Comparison of ENCODE assay signal across 14 cellular contexts in genomic region chr16:10594312-10594950, GRCh38. TPM values are rescaled to one million over a fixed set of nuclear protein-coding genes. Genes with fewer than 3 reads are reported as not detected.
DNase-seq lines count a peak whose midpoint lies in the region; ATAC-seq, FAIRE-seq and TF ChIP-seq lines count a peak whose summit lies in the region.
"Had no signal": no experiment of that assay in that cellular context is flagged by ENCODE, and none has a peak within 500 bp of the region (broad histone marks: within the 10 kb centered on the region; RNA-seq: fewer than 3 reads in every experiment).

No MANE protein-coding gene starts in this region.

- peak; percentile 85 for FAIRE-seq in keratinocyte (lab: Jason Lieb, UNC)
- FAIRE-seq: A204.1 had no signal

- CTCF ChIA-PET in OCI-LY7 (lab: Charles Lee; ENCODE audit: unreplicated experiment), result no interaction called here

- H3K79me2 ChIP-seq in keratinocyte (ENCODE audit: control insufficient read depth, insufficient read depth, low read length), result no peaks in the 10 kb centered on the region
- no peaks in the 10 kb centered on the region for H3K79me2 ChIP-seq in OCI-LY7 (ENCODE audit: insufficient read depth, low read depth, low read length)

- TF ChIP-seq EP300 in suprapubic skin (IDR thresholded peaks at IDR 0.05), result no peak

- TF ChIP-seq CTCF in keratinocyte (optimal IDR thresholded peaks at IDR 0.05 in 1 of 3, IDR thresholded peaks at IDR 0.05 in 1 of 3, conservative IDR thresholded peaks at IDR 0.05 in 1 of 3; ENCODE audit: extremely low read depth in 1 of 3, insufficient read depth in 2 of 3, low read length in 3 of 3) (peak in 2 of 3 experiments; percentile 10 to 14), suprapubic skin (IDR thresholded peaks at IDR 0.05) (no peak), OCI-LY7 (conservative IDR thresholded peaks at IDR 0.05; ENCODE audit: low read length) (no peak)

- H3K9me3 ChIP-seq in keratinocyte (ENCODE audit: control insufficient read depth, low read depth, low read length) (no peaks in the 10 kb centered on the region), suprapubic skin (no peaks in the 10 kb centered on the region), OCI-LY7 (ENCODE audit: low read length) (no peaks in the 10 kb centered on the region)

- H3K4me3 ChIP-seq in keratinocyte (ENCODE audit: control insufficient read depth in 2 of 3, extremely low read depth in 1 of 3, insufficient read depth in 2 of 3, low read depth in 1 of 3, low read length in 3 of 3) (peak overlapping the region in 1 of 3 experiments; percentile 17), suprapubic skin (no peak overlapping the region), OCI-LY7 (ENCODE audit: low read depth, low read length, poor library complexity, severe bottlenecking) (no peak overlapping the region)

- no peak overlapping the region for H3K9ac ChIP-seq in keratinocyte (ENCODE audit: control insufficient read depth, extremely low read depth, insufficient read depth, low read length)

- H3K9me1 ChIP-seq in keratinocyte (ENCODE audit: control insufficient read depth, extremely low read depth, insufficient read depth, low read length), result no peaks in the 10 kb centered on the region

- peak overlapping the region; percentile 52 for H2AFZ ChIP-seq in keratinocyte (ENCODE audit: control insufficient read depth, low read length)
- H2AFZ ChIP-seq in OCI-LY7 (ENCODE audit: low read length), result no peak overlapping the region

- POLR2A ChIA-PET in OCI-LY7 (lab: Charles Lee), result no interaction called here

- H3K4me2 ChIP-seq in keratinocyte (ENCODE audit: control insufficient read depth, extremely low read depth, insufficient read depth, low read depth, low read length) (peak overlapping the region; percentile 62), OCI-LY7 (ENCODE audit: low read length) (no peak overlapping the region)

- H3K36me3 ChIP-seq in keratinocyte (ENCODE audit: control insufficient read depth in 2 of 2, extremely low read depth in 1 of 2, insufficient read depth in 2 of 2, low read length in 2 of 2) (no peaks in the 10 kb centered on the region), suprapubic skin (no peaks in the 10 kb centered on the region), OCI-LY7 (ENCODE audit: insufficient read depth, low read length) (no peaks in the 10 kb centered on the region)

- TF ChIP-seq POLR2A in suprapubic skin (IDR thresholded peaks at IDR 0.05), result no peak

- H3K27ac ChIP-seq in keratinocyte (ENCODE audit: control insufficient read depth, insufficient read depth, low read length) (peak overlapping the region; percentile 11), suprapubic skin (peak overlapping the region; percentile 39), OCI-LY7 (ENCODE audit: low read depth, low read length, poor library complexity, severe bottlenecking) (no peak overlapping the region)

- peak; percentile 40 for DNase-seq in NCI-H2107 treated with DMSO at 0.1 percent for 48 hours (lab: John Stamatoyannopoulos, UW; ENCODE audit: unreplicated experiment)
- no peak for DNase-seq in NCI-H2107 (lab: John Stamatoyannopoulos, UW)
- DNase-seq in NCI-H774 (lab: John Stamatoyannopoulos, UW), result peak; percentile 9
- DNase-seq in keratinocyte (ENCODE audit: low read depth, low spot score), result peak; percentile 98
- DNase-seq in suprapubic skin (ENCODE audit: low spot score in 2 of 2), result peak; percentile 84 to 85
- DNase-seq in H4 (ENCODE audit: low spot score), result no peak
- no peak for DNase-seq in OCI-LY7 (ENCODE audit: low spot score)
- DNase-seq: activated CD4-positive, alpha-beta T cell treated with anti-CD3 and anti-CD28 coated beads, Interleukin-2, amount 50 U/mL, for 1 hour; activated gamma-delta T cell treated with Interleukin-2 at 50 U/mL for 16 hours; erythroblast; right cardiac atrium; T-helper 1 cell had no signal

- no TSS peak for BruUV-seq in OCI-LY7 (replicated peaks; lab: Mats Ljungman, UMichigan)

- no peak for ATAC-seq in HG02763 (IDR thresholded peaks at IDR 0.05; ENCODE audit: unreplicated experiment)

- dilution Hi-C loops in keratinocyte (cut with MboI; ENCODE audit: extremely low pct_ligation_motif_present, low sequenced_read_pairs), result no loop called here

- intact Hi-C loops in OCI-LY7 (cut with micrococcal nuclease; ENCODE audit: unreplicated experiment), result no loop called here

- no peaks in the 10 kb centered on the region for H4K20me1 ChIP-seq in keratinocyte (ENCODE audit: control insufficient read depth, extremely low read depth, insufficient read depth, low read length)
- no peaks in the 10 kb centered on the region for H4K20me1 ChIP-seq in OCI-LY7 (ENCODE audit: insufficient read depth, low read length)

- peaks cover 10% of the 10 kb centered on the region for H3K4me1 ChIP-seq in keratinocyte (ENCODE audit: control insufficient read depth, extremely low read depth, insufficient read depth, low read length)
- peaks cover 36% of the 10 kb centered on the region for H3K4me1 ChIP-seq in suprapubic skin
- H3K4me1 ChIP-seq in OCI-LY7 (ENCODE audit: insufficient read depth, low read length, poor library complexity, severe bottlenecking), result peaks cover 4% of the 10 kb centered on the region

- no peaks in the 10 kb centered on the region for H3K9me2 ChIP-seq in OCI-LY7 (ENCODE audit: insufficient read depth, low read length)

- H3K27me3 ChIP-seq in keratinocyte (ENCODE audit: control insufficient read depth, extremely low read depth, insufficient read depth, low read length) (no peaks in the 10 kb centered on the region), suprapubic skin (no peaks in the 10 kb centered on the region)

- WGBS in suprapubic skin, result 50% methylated on average over 8 of the region's 9 CpGs

RNA-seq across cellular contexts. Expression of gene EMP2, which starts 14.0 kb away (rescaled TPM):
- polyA plus RNA-seq in keratinocyte, result 14.7 to 19.6 TPM (median 19.1 TPM) in 3 replicates
- 7.7 TPM for polyA plus RNA-seq in keratinocyte (2011; ENCODE audit: low read depth)
- polyA plus RNA-seq in keratinocyte (2011; cell fraction: cytosol; rRNA removed), result 5.5 and 9.0 TPM in 2 replicates
- polyA plus RNA-seq in keratinocyte (2011; cell fraction: nucleus; rRNA removed), result 9.6 and 10.0 TPM in 2 replicates
- 19.2 and 19.8 TPM in 2 replicates for polyA plus RNA-seq in keratinocyte (2012; ENCODE audit: low replicate concordance)
- polyA minus RNA-seq in keratinocyte, result 33.1 to 37.7 TPM (median 37.6 TPM) in 3 replicates
- polyA minus RNA-seq in keratinocyte (2011; cell fraction: cytosol; rRNA and poly(A)+ RNA removed), result 5.4 TPM
- 5.2 and 6.7 TPM in 2 replicates for polyA minus RNA-seq in keratinocyte (2011; cell fraction: nucleus; rRNA and poly(A)+ RNA removed)
- total RNA-seq in suprapubic skin (100 to 1,000 TPM in 3 of 4 donors, 10 to 100 TPM in 1; 91.6 to 187 (median 139) TPM), OCI-LY7 (2022) (not detected in 2 replicates)
- 9.7 and 9.9 TPM in 2 replicates for total RNA-seq in H4 (2014; rRNA removed; shearing (Covaris generic))
- total RNA-seq in OCI-LY7 (2014; rRNA removed; shearing (Covaris generic)), result not detected in 2 replicates

Comparison
In these comparisons a context has a peak if more than half of its experiments do, and no peak if none do; other contexts are left out.
1. DNase-seq: peak in NCI-H2107 treated with DMSO at 0.1 percent for 48 hours (single experiment), NCI-H774 (single experiment), keratinocyte (single experiment) and suprapubic skin (2 of 2); none in NCI-H2107 (single experiment), H4 (single experiment) and OCI-LY7 (single experiment).
2. CTCF ChIP-seq: peak in keratinocyte (2 of 3); none in suprapubic skin (0 of 2) and OCI-LY7 (single experiment).
3. RNA of gene EMP2, which starts 14.0 kb away (total RNA-seq): 91.6 to 187 TPM in suprapubic skin and 9.7 to 9.9 TPM in H4; not detected in OCI-LY7; every median in the first group is over 10 times any median in the second.